Comparison of ENCODE assay signal across 8 cellular contexts in genomic region chr9:37486256-37486615, GRCh38. TPM values are rescaled to one million over a fixed set of nuclear protein-coding genes. Genes with fewer than 3 reads are reported as not detected.
A peak's percentile ranks its signal among the peaks of the same experiment; 100 is the strongest.
DNase-seq lines count a peak whose midpoint lies in the region; ATAC-seq and TF ChIP-seq lines count a peak whose summit lies in the region.

No MANE protein-coding gene starts in this region.

- peak overlapping the region; percentile 49 for H3K27ac ChIP-seq in adipose tissue (ENCODE audit: low read depth, low read length)
- H3K27ac ChIP-seq in testis, result peak overlapping the region; percentile 47 to 71

- peaks cover 7% of the 10 kb centered on the region for H3K27me3 Mint-ChIP-seq in activated CD4-positive, alpha-beta T cell treated with anti-CD3 and anti-CD28 coated beads, Interleukin-2, amount 10 ng/mL, durations not matched to agents 24 days and 14 days

- in situ Hi-C loops in GM13976 (cut with MboI; ENCODE audit: low sequenced_read_pairs, unreplicated experiment), result loop anchor here (10.0 kb wide), 1 partner anchor 109 kb away; the partner anchor contains the start of gene TOMM5

- no peak for TF ChIP-seq POLR2A in testis (IDR thresholded peaks at IDR 0.05)

- H3K9me3 Mint-ChIP-seq in activated CD4-positive, alpha-beta T cell treated with anti-CD3 and anti-CD28 coated beads, Interleukin-2, amount 10 ng/mL, durations not matched to agents 24 days and 14 days, result no peaks in the 10 kb centered on the region

- ATAC-seq in left colon (peak; percentile 0), GM19351 (IDR thresholded peaks at IDR 0.05; ENCODE audit: unreplicated experiment) (no peak)

- H3K4me1 ChIP-seq in testis, result peaks cover 16% of the 10 kb centered on the region

- H3K36me3 Mint-ChIP-seq in activated CD4-positive, alpha-beta T cell treated with anti-CD3 and anti-CD28 coated beads, Interleukin-2, amount 10 ng/mL, durations not matched to agents 24 days and 14 days (ENCODE audit: low read depth), result peaks cover 37% of the 10 kb centered on the region

- H3K4me3 ChIP-seq in testis, result peak overlapping the region; percentile 75 to 79

- H3K36me3 ChIP-seq in testis (ENCODE audit: low read depth, missing control alignments), result no peaks in the 10 kb centered on the region

- intact Hi-C loops in activated CD4-positive, alpha-beta T cell treated with anti-CD3 and anti-CD28 coated beads, Interleukin-2, amount 10 ng/mL, durations not matched to agents 24 days and 14 days (cut with micrococcal nuclease), result loop anchor here (5.0 to 10.0 kb wide), 2 partner anchors 91 to 299 kb away; partner anchors contain the start of genes EXOSC3 and FBXO10
- intact Hi-C loops in left colon (cut with DNase I, micrococcal nuclease) (loop anchor here in 1 of 2 donors (10.0 kb wide), 1 partner anchor 89 kb away; the partner anchor contains the start of gene FBXO10), testis (cut with DNase I; ENCODE audit: low total_unique reads) (no loop called here)

- no peaks in the 10 kb centered on the region for H3K9me3 ChIP-seq in testis

- no peak for TF ChIP-seq CTCF in testis (IDR thresholded peaks at IDR 0.05)
- TF ChIP-seq CTCF in GM13976 (IDR thresholded peaks at IDR 0.05; ENCODE audit: borderline replicate concordance, control extremely low read depth, extremely low read depth, insufficient read depth, missing control alignments), result no peak

- 0 to 6% (median 5%) methylated on average over 7 of the region's 7 CpGs for WGBS in adipose tissue, 3 donors
- WGBS in testis, 2 donors, result 2 to 3% methylated on average over 7 of the region's 7 CpGs

- peaks cover 37% of the 10 kb centered on the region for H3K4me1 Mint-ChIP-seq in activated CD4-positive, alpha-beta T cell treated with anti-CD3 and anti-CD28 coated beads, Interleukin-2, amount 10 ng/mL, durations not matched to agents 24 days and 14 days

- H3K27ac Mint-ChIP-seq in activated CD4-positive, alpha-beta T cell treated with anti-CD3 and anti-CD28 coated beads, Interleukin-2, amount 10 ng/mL, durations not matched to agents 24 days and 14 days, result peak overlapping the region; percentile 94

- DNase-seq in activated CD4-positive, alpha-beta T cell treated with anti-CD3 and anti-CD28 coated beads, Interleukin-2, amount 10 ng/mL, durations not matched to agents 24 days and 14 days, result peak; percentile 68
- DNase-seq in activated CD4-positive, alpha-beta T cell treated with anti-CD3 and anti-CD28 coated beads for 48 hours, result no peak
- DNase-seq in left colon (no peak), testis (no peak), hepatic stellate cell (ENCODE audit: low spot score) (no peak), GM13976 (ENCODE audit: low spot score) (no peak)

- H3K4me3 Mint-ChIP-seq in activated CD4-positive, alpha-beta T cell treated with anti-CD3 and anti-CD28 coated beads, Interleukin-2, amount 10 ng/mL, durations not matched to agents 24 days and 14 days, result peak overlapping the region; percentile 91

- H3K27me3 ChIP-seq in testis, result no peaks in the 10 kb centered on the region

RNA-seq across cellular contexts. Expression of gene POLR1E, which starts 0.5 kb away (rescaled TPM):
- total RNA-seq in activated CD4-positive, alpha-beta T cell treated with anti-CD3 and anti-CD28 coated beads, Interleukin-2, amount 10 ng/mL, durations not matched to agents 24 days and 14 days, result 60.0 and 64.0 TPM in 2 replicates
- 10 to 100 TPM; 27.7 to 30.6 (median 29.2) TPM for polyA plus RNA-seq in adipose tissue
- 10 to 100 TPM in 1 of 2 donors, 1 to 10 TPM in 1; 8.5 to 11.4 TPM for total RNA-seq in left colon
- 10 to 100 TPM; 18.6 to 23.8 TPM for total RNA-seq in testis
- polyA plus RNA-seq in testis (ENCODE audit: insufficient read depth, low read depth, low replicate concordance), result 20.6 TPM

RNA-seq across cellular contexts. Expression of gene ZBTB5, which starts 21.0 kb away (rescaled TPM):
- 9.2 and 9.5 TPM in 2 replicates for total RNA-seq in activated CD4-positive, alpha-beta T cell treated with anti-CD3 and anti-CD28 coated beads, Interleukin-2, amount 10 ng/mL, durations not matched to agents 24 days and 14 days
- polyA plus RNA-seq in adipose tissue, result 1 to 10 TPM; 3.3 to 3.9 (median 3.8) TPM
- 1 to 10 TPM; 8.7 to 10.0 TPM for total RNA-seq in left colon
- 10 to 100 TPM; 28.4 to 33.8 TPM for total RNA-seq in testis
- polyA plus RNA-seq in testis (ENCODE audit: insufficient read depth, low read depth, low replicate concordance), result 20.4 TPM
